Comparison of ENCODE assay signal across 28 cellular contexts in genomic region chr3:114803042-114803695, GRCh38.
DNase-seq lines count a peak whose midpoint lies in the region; ATAC-seq and TF ChIP-seq lines count a peak whose summit lies in the region.
"Had no signal": no experiment of that assay in that cellular context is flagged by ENCODE, and none has a peak within 500 bp of the region (broad histone marks: within the 10 kb centered on the region; RNA-seq: fewer than 3 reads in every experiment).

No MANE protein-coding gene starts in this region.

- no peak overlapping the region for H4K5ac ChIP-seq in H9 (ENCODE audit: insufficient read length, low read depth, low read length)

- no peaks in the 10 kb centered on the region for H3K27me3 Mint-ChIP-seq in H9 (ENCODE audit: low read depth)
- H3K27me3 Mint-ChIP-seq: activated CD4-positive, alpha-beta T cell treated with anti-CD3 and anti-CD28 coated beads, Interleukin-2, amount 10 ng/mL, durations not matched to agents 7 days and 5 days; activated naive CD4-positive, alpha-beta T cell treated with anti-CD3 and anti-CD28 coated beads, Interleukin-2, amount 10 ng/mL, durations not matched to agents 7 days and 5 days; type B pancreatic cell had no signal

- no peaks in the 10 kb centered on the region for H3K9me3 Mint-ChIP-seq in H9
- H3K9me3 Mint-ChIP-seq: activated CD4-positive, alpha-beta T cell treated with anti-CD3 and anti-CD28 coated beads, Interleukin-2, amount 10 ng/mL, durations not matched to agents 7 days and 5 days; activated naive CD4-positive, alpha-beta T cell treated with anti-CD3 and anti-CD28 coated beads, Interleukin-2, amount 10 ng/mL, durations not matched to agents 7 days and 5 days; activated T-cell treated with anti-CD3 and anti-CD28 coated beads, Interleukin-2, amount 50 U/mL, for 72 hours; type B pancreatic cell had no signal

- no peak overlapping the region for H2BK20ac ChIP-seq in H9 (ENCODE audit: low read depth, low read length, poor library complexity, severe bottlenecking)

- peaks cover 5% of the 10 kb centered on the region for H3K9me3 ChIP-seq in left ventricle myocardium inferior (replicated peaks)
- H3K9me3 ChIP-seq in H9 (ENCODE audit: control insufficient read depth, low read depth, low read length) = no peaks in the 10 kb centered on the region
- H3K9me3 ChIP-seq: BE2C, lower lobe of right lung, mucosa of descending colon, psoas muscle had no signal

- H3K27ac Mint-ChIP-seq in H9 = no peak overlapping the region; a peak in 1 of 7 replicates
- H3K27ac Mint-ChIP-seq: activated CD4-positive, alpha-beta T cell treated with anti-CD3 and anti-CD28 coated beads, Interleukin-2, amount 10 ng/mL, durations not matched to agents 7 days and 5 days; activated naive CD4-positive, alpha-beta T cell treated with anti-CD3 and anti-CD28 coated beads, Interleukin-2, amount 10 ng/mL, durations not matched to agents 7 days and 5 days; activated T-cell treated with anti-CD3 and anti-CD28 coated beads, Interleukin-2, amount 50 U/mL, for 72 hours; type B pancreatic cell had no signal

- no peak overlapping the region for H3K9ac ChIP-seq in H9 (ENCODE audit: extremely low read depth, insufficient read length, low read length)

- H3K79me2 ChIP-seq in H9 (ENCODE audit: insufficient read depth, low read length) = no peaks in the 10 kb centered on the region

- H2AFZ ChIP-seq in H9 (ENCODE audit: low read length) = no peak overlapping the region

- H4K91ac ChIP-seq in H9 (ENCODE audit: insufficient read length, low read depth, low read length) = no peak overlapping the region

- WGBS in H9 (ENCODE audit: extremely low coverage, insufficient read length, low lambda C conversion rate) = no CpG with 5 or more reads among the region's 5 CpGs

- H2BK15ac ChIP-seq in H9 (ENCODE audit: low read depth, low read length) = no peak overlapping the region

- no peak overlapping the region for H3K14ac ChIP-seq in H9 (ENCODE audit: insufficient read depth, low read length)

- no peak overlapping the region for H2AK5ac ChIP-seq in H9 (ENCODE audit: insufficient read length, low read length)

- peak; percentile 48 for ATAC-seq in Right ventricle myocardium inferior
- no peak for ATAC-seq in HG03039 (IDR thresholded peaks at IDR 0.05; ENCODE audit: unreplicated experiment)
- ATAC-seq: activated T-cell treated with anti-CD3 and anti-CD28 coated beads, Interleukin-2, amount 50 U/mL, for 72 hours; lower lobe of right lung; mucosa of descending colon had no signal

- H2BK12ac ChIP-seq in H9 (ENCODE audit: insufficient read length, low read depth, low read length) = no peak overlapping the region

- H3K4me3 Mint-ChIP-seq in H9 = no peak overlapping the region
- H3K4me3 Mint-ChIP-seq: activated CD4-positive, alpha-beta T cell treated with anti-CD3 and anti-CD28 coated beads, Interleukin-2, amount 10 ng/mL, durations not matched to agents 7 days and 5 days; activated naive CD4-positive, alpha-beta T cell treated with anti-CD3 and anti-CD28 coated beads, Interleukin-2, amount 10 ng/mL, durations not matched to agents 7 days and 5 days; type B pancreatic cell had no signal

- H3K23ac ChIP-seq in H9 (ENCODE audit: insufficient read length, low read depth, low read length) = no peak overlapping the region

- TF ChIP-seq CTCF in left ventricle myocardium inferior (IDR thresholded peaks at IDR 0.05; ENCODE audit: borderline replicate concordance) (no peak), H9 (conservative IDR thresholded peaks at IDR 0.05) (no peak)

- H3K23me2 ChIP-seq in H9 (ENCODE audit: insufficient read length, low read depth, low read length, poor library complexity, severe bottlenecking) = no peaks in the 10 kb centered on the region

- no peaks in the 10 kb centered on the region for H3K27me3 ChIP-seq in left ventricle myocardium inferior (ENCODE audit: low read depth)
- H3K27me3 ChIP-seq in H9 (ENCODE audit: insufficient read depth, low read length) = no peaks in the 10 kb centered on the region
- H3K27me3 ChIP-seq: BE2C had no signal

- intact Hi-C loops in Right ventricle myocardium inferior (cut with DNase I) (no loop called here), cardiac septum (cut with DNase I) (loop anchor here (5.0 to 10.0 kb wide), 2 partner anchors 118 to 176 kb away; no protein-coding TSS in a partner anchor), left ventricle myocardium inferior (cut with micrococcal nuclease) (no loop called here)

- H3K4me3 ChIP-seq in left ventricle myocardium inferior = peak overlapping the region; percentile 0
- H3K4me3 ChIP-seq: lower lobe of right lung, mucosa of descending colon, psoas muscle, SK-N-MC had no signal

- no peak overlapping the region for H2BK120ac ChIP-seq in H9 (ENCODE audit: low read depth, low read length, poor library complexity, severe bottlenecking)

- no peak overlapping the region for H3K4ac ChIP-seq in H9 (ENCODE audit: low read depth, low read length)

- no peak overlapping the region for H3K18ac ChIP-seq in H9 (ENCODE audit: insufficient read length, low read depth, low read length)

- no peak overlapping the region for H3K4me2 ChIP-seq in H9 (ENCODE audit: insufficient read depth, insufficient read length, low read length)

- no peaks in the 10 kb centered on the region for H3K36me3 ChIP-seq in left ventricle myocardium inferior
- H3K36me3 ChIP-seq: BE2C, lower lobe of right lung had no signal

- H3T11ph ChIP-seq in H9 (ENCODE audit: low read length) = no peak overlapping the region

- no peak overlapping the region for H4K8ac ChIP-seq in H9 (replicated peaks; ENCODE audit: insufficient read length, low read depth, low read length)

- H4K20me1 ChIP-seq in H9 (ENCODE audit: control insufficient read depth, insufficient read depth, insufficient read length) = no peaks in the 10 kb centered on the region

- peaks cover 9 to 21% of the 10 kb centered on the region in 2 experiments for H3K4me1 Mint-ChIP-seq in H9

- no peak overlapping the region for H2BK5ac ChIP-seq in H9 (ENCODE audit: insufficient read length, low read length)

- H3K4me1 ChIP-seq in left ventricle myocardium inferior (no peaks in the 10 kb centered on the region), H9 (ENCODE audit: insufficient read depth, low read length) (no peaks in the 10 kb centered on the region)
- H3K4me1 ChIP-seq: BE2C, lower lobe of right lung had no signal

- no peaks in the 10 kb centered on the region for H3K36me3 Mint-ChIP-seq in H9 (ENCODE audit: insufficient read depth in 1 of 3, low read depth in 3 of 3)
- H3K36me3 Mint-ChIP-seq: type B pancreatic cell had no signal

- H3K56ac ChIP-seq in H9 (ENCODE audit: insufficient read length, low read depth, low read length) = no peak overlapping the region

- DNase-seq in Right ventricle myocardium inferior (ENCODE audit: missing footprints) (no peak), cardiac septum (ENCODE audit: low spot score) (no peak), cerebellar cortex (ENCODE audit: low spot score) (peak; percentile 74), left ventricle myocardium inferior (no peak), stromal cell of bone marrow (ENCODE audit: low read depth) (peak; percentile 21), glomerular visceral epithelial cell (ENCODE audit: extremely low spot score) (no peak), H9 (no peak)
- DNase-seq: activated CD4-positive, alpha-beta T cell treated with anti-CD3 and anti-CD28 coated beads, Interleukin-2, amount 10 ng/mL, durations not matched to agents 7 days and 5 days; activated naive CD4-positive, alpha-beta T cell treated with anti-CD3 and anti-CD28 coated beads, Interleukin-2, amount 10 ng/mL, durations not matched to agents 7 days and 5 days; activated T-cell treated with anti-CD3 and anti-CD28 coated beads, Interleukin-2, amount 50 U/mL, for 72 hours; aorta; BE2C; GF-D8; islet precursor cell; KBM-7; lower lobe of right lung; mucosa of descending colon; NCI-H1417 treated with DMSO at 0.1 percent for 48 hours; NCI-H2081 treated with DMSO at 0.1 percent for 48 hours; NCI-H345; NCI-H774; psoas muscle; RPMI8226; T-helper 2 cell had no signal

- H3K79me1 ChIP-seq in H9 (ENCODE audit: insufficient read depth, low read depth, low read length, poor library complexity, severe bottlenecking) = no peaks in the 10 kb centered on the region

- H3K27ac ChIP-seq in left ventricle myocardium inferior (replicated peaks) = peak overlapping the region; percentile 24
- H3K27ac ChIP-seq in H9 (ENCODE audit: insufficient read length, low read depth, low read length) = no peak overlapping the region
- H3K27ac ChIP-seq: lower lobe of right lung, psoas muscle, SK-N-MC, VCaP had no signal

Comparison
In these comparisons a context has a peak if more than half of its experiments do, and no peak if none do; other contexts are left out.
1. DNase-seq: peak in cerebellar cortex (single experiment) and stromal cell of bone marrow (single experiment); none in Right ventricle myocardium inferior (single experiment), cardiac septum (single experiment), left ventricle myocardium inferior (single experiment), glomerular visceral epithelial cell (single experiment) and H9 (single experiment).